14 cellular contexts compared by ENCODE assay signal in genomic region chr12:111453071-111453989, GRCh38. TPM values are rescaled to one million over a fixed set of nuclear protein-coding genes. Genes with fewer than 3 reads are reported as not detected.
A peak's percentile ranks its signal among the peaks of the same experiment; 100 is the strongest.
DNase-seq lines count a peak whose midpoint lies in the region; ATAC-seq, FAIRE-seq and TF ChIP-seq lines count a peak whose summit lies in the region.
"Had no signal": no experiment of that assay in that cellular context is flagged by ENCODE, and none has a peak within 500 bp of the region (broad histone marks: within the 10 kb centered on the region; RNA-seq: fewer than 3 reads in every experiment).

No MANE protein-coding gene starts in this region.

- no peaks in the 10 kb centered on the region for H3K27me3 Mint-ChIP-seq in stimulated activated naive CD8-positive, alpha-beta T cell treated with anti-CD3 and anti-CD28 coated beads, Interleukin-15, Interleukin-2, amounts not matched to agents 100 ng/mL and 50 ng/mL, for 24 hours

- in situ Hi-C loops in GM12878 (cut with MboI), result no loop called here

- H3K4me1 Mint-ChIP-seq in stimulated activated naive CD8-positive, alpha-beta T cell treated with anti-CD3 and anti-CD28 coated beads, Interleukin-15, Interleukin-2, amounts not matched to agents 100 ng/mL and 50 ng/mL, for 24 hours (ENCODE audit: low read depth), result peaks cover 48% of the 10 kb centered on the region

- RAD21 ChIA-PET in GM12878 (lab: Charles Lee; ENCODE audit: unreplicated experiment), result interaction anchor here (22.6 kb wide), 1 partner anchor 49 kb away, joined by 804 read pairs; the partner anchor contains the start of gene SH2B3

- ATAC-seq in stimulated activated naive CD8-positive, alpha-beta T cell treated with anti-CD3 and anti-CD28 coated beads, Interleukin-15, Interleukin-2, amounts not matched to agents 100 U/mL and 50 U/mL, for 24 hours, result no peak
- ATAC-seq in GM12878 (no peak), lung (ENCODE audit: insufficient read depth, low FRiP score) (no peak), HG03521 (IDR thresholded peaks at IDR 0.05; ENCODE audit: unreplicated experiment) (no peak), HG02623 (IDR thresholded peaks at IDR 0.05; ENCODE audit: unreplicated experiment) (no peak)
- ATAC-seq: left lung had no signal

- no peak for FAIRE-seq in GM12878 (lab: Jason Lieb, UNC)

- H3K4me3 ChIP-seq in GM12878 (no peak overlapping the region), lung (no peak overlapping the region)
- H3K4me3 ChIP-seq: left lung had no signal

- SMC1A ChIA-PET in GM12878 (lab: Charles Lee; ENCODE audit: uncharacterized antibody, unreplicated experiment), result interaction anchor here (3.2 to 16.8 kb wide), 2 partner anchors 50 to 77 kb away, joined by 22 to 605 read pairs; partner anchors contain the start of gene SH2B3

- no peaks in the 10 kb centered on the region for H3K27me3 ChIP-seq in GM12878 (replicated peaks in 1 of 2; ENCODE audit: control insufficient read depth in 2 of 2, insufficient read depth in 2 of 2, low read length in 1 of 2)
- no peaks in the 10 kb centered on the region for H3K27me3 ChIP-seq in lung (ENCODE audit: control insufficient read depth, insufficient read depth)
- H3K27me3 ChIP-seq: left lung had no signal

- H3K9me3 Mint-ChIP-seq in stimulated activated naive CD8-positive, alpha-beta T cell treated with anti-CD3 and anti-CD28 coated beads, Interleukin-15, Interleukin-2, amounts not matched to agents 100 ng/mL and 50 ng/mL, for 24 hours, result no peaks in the 10 kb centered on the region

- 94% methylated on average over 25 of the region's 25 CpGs for WGBS in GM12878 (ENCODE audit: insufficient coverage, insufficient replicate concordance, low lambda C conversion rate, missing lambda C conversion rate)
- WGBS in lung, 2 donors, result 93 to 94% methylated on average over 25 of the region's 25 CpGs

- H4K20me1 ChIP-seq in GM12878 (ENCODE audit: control insufficient read depth, insufficient read depth), result no peaks in the 10 kb centered on the region; the same call in 1 of the 2 replicates

- no peak overlapping the region for H3K9ac ChIP-seq in GM12878 (ENCODE audit: control insufficient read depth, insufficient read depth, low read length)

- H2AFZ ChIP-seq in GM12878 (ENCODE audit: control insufficient read depth, low read depth, low read length), result no peak overlapping the region

- no peak overlapping the region for H3K4me3 Mint-ChIP-seq in stimulated activated naive CD8-positive, alpha-beta T cell treated with anti-CD3 and anti-CD28 coated beads, Interleukin-15, Interleukin-2, amounts not matched to agents 100 ng/mL and 50 ng/mL, for 24 hours

- CTCF ChIA-PET in GM12878 (lab: Yijun Ruan, JAX), result interaction anchor here (1.2 to 27.3 kb wide), 5 partner anchors 11 to 84 kb away, joined by 3 to 1117 read pairs (median 23); partner anchors contain the start of genes PHETA1 and SH2B3

- peaks cover 49% of the 10 kb centered on the region for H3K36me3 Mint-ChIP-seq in stimulated activated naive CD8-positive, alpha-beta T cell treated with anti-CD3 and anti-CD28 coated beads, Interleukin-15, Interleukin-2, amounts not matched to agents 100 ng/mL and 50 ng/mL, for 24 hours (ENCODE audit: low read depth)

- POLR2A ChIA-PET in GM12878 (lab: Charles Lee), result interaction anchor here (3.0 kb wide), 1 partner anchor 49 kb away, joined by 27 read pairs; no protein-coding TSS in a partner anchor

- H3K4me2 ChIP-seq in GM12878 (ENCODE audit: control insufficient read depth, insufficient read depth), result no peak overlapping the region

- TF ChIP-seq EP300 in GM12878 (IDR thresholded peaks at IDR 0.05; ENCODE audit: borderline replicate concordance in 1 of 2, control insufficient read depth in 1 of 2, low read depth in 2 of 2, low read length in 2 of 2), result no peak

- TF ChIP-seq RAD21 in GM12878 (IDR thresholded peaks at IDR 0.05; ENCODE audit: insufficient read depth, low read depth, low read length), result no peak

- no TSS peak for BruUV-seq in GM12878 (replicated peaks; lab: Mats Ljungman, UMichigan)

- H3K27ac ChIP-seq in GM12878 (ENCODE audit: control insufficient read depth, insufficient read depth) (no peak overlapping the region), lung (ENCODE audit: low read depth in 1 of 2, low read length in 1 of 2) (no peak overlapping the region)
- H3K27ac ChIP-seq: C4-2B, left lung had no signal

- H3K36me3 ChIP-seq in GM12878 (ENCODE audit: control insufficient read depth in 2 of 2, insufficient read depth in 2 of 2, low read length in 1 of 2), result peaks cover 19 to 32% of the 10 kb centered on the region in 2 experiments
- H3K36me3 ChIP-seq in lung (ENCODE audit: control insufficient read depth in 2 of 2, insufficient read depth in 2 of 2, low read length in 2 of 2), result peaks cover 19 to 52% of the 10 kb centered on the region in 2 donors

- DNase-seq in stimulated activated naive CD8-positive, alpha-beta T cell treated with anti-CD3 and anti-CD28 coated beads, Interleukin-15, Interleukin-2, amounts not matched to agents 100 U/mL and 50 U/mL, for 24 hours, result no peak
- DNase-seq in GM12878 (ENCODE audit: low read depth, low spot score), result no peak
- DNase-seq in lung (ENCODE audit: low spot score), result peak; percentile 24
- DNase-seq in posterior vena cava (ENCODE audit: low spot score), result no peak
- DNase-seq in NCI-H2029 (lab: John Stamatoyannopoulos, UW), result no peak
- DNase-seq: activated CD4-positive, alpha-beta T cell treated with anti-CD3 and anti-CD28 coated beads, Interleukin-2, amount 50 U/mL, for 1 hour; activated naive CD4-positive, alpha-beta T cell treated with Interleukin-2 at 50 U/mL for 16 hours; KBM-7; left lung; NCI-H1694 treated with DMSO at 0.1 percent for 48 hours had no signal

- intact Hi-C loops in GM12878 (cut with micrococcal nuclease; ENCODE audit: unreplicated experiment) (no loop called here), posterior vena cava (cut with DNase I) (loop anchor here in 1 of 2 donors (5.0 kb wide), 1 partner anchor 51 kb away; no protein-coding TSS in a partner anchor)

- peak; percentile 55 for TF ChIP-seq POLR2A in GM12878 (IDR thresholded peaks at IDR 0.05; ENCODE audit: low read depth, low read length)

- H3K4me1 ChIP-seq in GM12878 (ENCODE audit: control insufficient read depth, insufficient read depth, low read length) (peaks cover 27% of the 10 kb centered on the region), lung (ENCODE audit: control insufficient read depth in 2 of 2, insufficient read depth in 2 of 2, low read length in 2 of 2) (peaks cover 6 to 7% of the 10 kb centered on the region in 2 donors)

- peak overlapping the region; percentile 0 for H3K27ac Mint-ChIP-seq in stimulated activated naive CD8-positive, alpha-beta T cell treated with anti-CD3 and anti-CD28 coated beads, Interleukin-15, Interleukin-2, amounts not matched to agents 100 ng/mL and 50 ng/mL, for 24 hours

- no peak for TF ChIP-seq CTCF in GM12878 (IDR thresholded peaks at IDR 0.05 in 2 of 3, conservative IDR thresholded peaks at IDR 0.05 in 1 of 3; ENCODE audit: control insufficient read depth in 2 of 3, extremely low read depth in 1 of 3, insufficient read depth in 1 of 3, low read depth in 3 of 3, low read length in 3 of 3)
- TF ChIP-seq CTCF in lung (IDR thresholded peaks at IDR 0.05; ENCODE audit: control extremely low read depth, extremely low read depth), result no peak

- H3K9me3 ChIP-seq in GM12878 (replicated peaks; ENCODE audit: control insufficient read depth, insufficient read depth, low read length) (no peaks in the 10 kb centered on the region), lung (ENCODE audit: control insufficient read depth in 2 of 2, insufficient read depth in 1 of 2, low read length in 1 of 2) (no peaks in the 10 kb centered on the region)
- H3K9me3 ChIP-seq: left lung had no signal

- no peaks in the 10 kb centered on the region for H3K79me2 ChIP-seq in GM12878 (ENCODE audit: control insufficient read depth, insufficient read depth, low read length)

TF ChIP-seq in GM12878, 131 proteins besides CTCF, POLR2A, EP300 and RAD21:
- TF ChIP-seq MTA3 (IDR thresholded peaks at IDR 0.05; ENCODE audit: borderline replicate concordance, low read length), result peak; percentile 49
- peak; percentile 42; the same call in 1 of the 2 replicates for TF ChIP-seq POLR2AphosphoS5 (IDR thresholded peaks at IDR 0.05; ENCODE audit: low read length)
- TF ChIP-seq ZNF622 (IDR thresholded peaks at IDR 0.05), result no peak
- no peak for TF ChIP-seq ZNF217 (IDR thresholded peaks at IDR 0.05)
TF ChIP-seq in GM12878: peak in this region for 2.

RNA-seq across cellular contexts. Expression of gene SH2B3, which starts 47.6 kb away (rescaled TPM):
- total RNA-seq in GM12878 (2013; cell fraction: nucleolus; rRNA removed), result 28.3 and 28.4 TPM in 2 replicates
- total RNA-seq in GM12878 (2014; rRNA removed) (32.3 and 32.5 TPM in 2 replicates), GM12878 (2014; rRNA removed; fragmentation: Illumina TruSeq; extraction: Trizol) (25.3 and 27.6 TPM in 2 replicates), GM12878 (2021) (43.2 and 46.4 TPM in 2 replicates), lung (10 to 100 TPM; 16.2 to 46.0 TPM), posterior vena cava (10 to 100 TPM; 31.9 to 32.4 TPM)
- 18.6 TPM for polyA plus RNA-seq in GM12878 (2011; ENCODE audit: low read depth)
- polyA plus RNA-seq in GM12878 (2011; rRNA removed) (15.0 and 19.1 TPM in 2 replicates), GM12878 (2014; fragmentation: Illumina TruSeq; extraction: Trizol) (35.6 and 38.3 TPM in 2 replicates), GM12878 (2014; fragmentation: Nextera tagmentation; extraction: Ambion mirVana) (1 to 10 TPM; 5.8 to 8.5 TPM), GM12878 (2014; rRNA removed) (28.1 and 31.0 TPM in 2 replicates), GM12878 (2016; fragmentation: Nextera tagmentation; extraction: Ambion mirVana) (10 to 100 TPM in 1 of 2 experiments, 1 to 10 TPM in 1; 9.1 to 11.9 TPM), lung (10 to 100 TPM in 1 of 2 donors, 1 to 10 TPM in 1; 9.6 to 19.6 TPM)
- polyA plus RNA-seq in GM12878 (2011; cell fraction: cytosol; rRNA removed), result 19.4 and 21.7 TPM in 2 replicates
- 18.9 and 27.2 TPM in 2 replicates for polyA plus RNA-seq in GM12878 (2011; cell fraction: nucleus; rRNA removed)
- polyA plus RNA-seq in GM12878 (2012), result 18.0 and 25.3 TPM in 2 replicates
- polyA minus RNA-seq in GM12878 (2011; rRNA and poly(A)+ RNA removed), result 15.0 and 18.0 TPM in 2 replicates
- polyA minus RNA-seq in GM12878 (2011; cell fraction: cytosol; rRNA and poly(A)+ RNA removed), result 11.4 and 13.1 TPM in 2 replicates
- polyA minus RNA-seq in GM12878 (2011; cell fraction: nucleus; rRNA and poly(A)+ RNA removed), result 4.8 and 11.5 TPM in 2 replicates
